ENCODE assay signal across 11 cellular contexts in genomic region chr5:110790673-110791072, GRCh38. TPM values are rescaled to one million over a fixed set of nuclear protein-coding genes. Genes with fewer than 3 reads are reported as not detected.
DNase-seq lines count a peak whose midpoint lies in the region; ATAC-seq, FAIRE-seq and TF ChIP-seq lines count a peak whose summit lies in the region.
"Had no signal": no experiment of that assay in that cellular context is flagged by ENCODE, and none has a peak within 500 bp of the region (broad histone marks: within the 10 kb centered on the region; RNA-seq: fewer than 3 reads in every experiment).

No MANE protein-coding gene starts in this region.

- no peak for ATAC-seq in HCT116
- ATAC-seq in HG03378 (IDR thresholded peaks at IDR 0.05; ENCODE audit: unreplicated experiment), result no peak
- ATAC-seq: activated T-cell treated with anti-CD3 and anti-CD28 coated beads, Interleukin-2, amount 50 U/mL, for 72 hours had no signal

- H4K8ac ChIP-seq in H9 (replicated peaks; ENCODE audit: insufficient read length, low read depth, low read length), result no peak overlapping the region

- H3K27me3 Mint-ChIP-seq in H9 (ENCODE audit: low read depth), result no peaks in the 10 kb centered on the region
- H3K27me3 Mint-ChIP-seq in activated naive CD4-positive, alpha-beta T cell treated with anti-CD3 and anti-CD28 coated beads, Interleukin-2, amount 10 ng/mL, durations not matched to agents 7 days and 5 days, result no peaks in the 10 kb centered on the region

- no peak overlapping the region for H3K27ac ChIP-seq in AG04450 (ENCODE audit: low read depth, low read length)
- H3K27ac ChIP-seq in HCT116 (ENCODE audit: low read depth, low read length), result no peak overlapping the region
- H3K27ac ChIP-seq in kidney (ENCODE audit: low read depth in 2 of 2, low read length in 2 of 2), result no peak overlapping the region
- H3K27ac ChIP-seq in H9 (ENCODE audit: insufficient read length, low read depth, low read length), result no peak overlapping the region
- H3K27ac ChIP-seq: prostate gland had no signal

- FAIRE-seq in kidney (lab: Jason Lieb, UNC), result peak; percentile 70

- H3K36me3 Mint-ChIP-seq in H9 (ENCODE audit: insufficient read depth in 1 of 3, low read depth in 3 of 3), result no peaks in the 10 kb centered on the region; a peak in 1 of 7 replicates
- no peaks in the 10 kb centered on the region for H3K36me3 Mint-ChIP-seq in activated naive CD4-positive, alpha-beta T cell treated with anti-CD3 and anti-CD28 coated beads, Interleukin-2, amount 10 ng/mL, durations not matched to agents 7 days and 5 days

- no peak overlapping the region for H3K56ac ChIP-seq in H9 (ENCODE audit: insufficient read length, low read depth, low read length)

- POLR2A ChIA-PET in AG04450 (lab: Yijun Ruan, JAX) (no interaction called here), HCT116 (lab: Charles Lee) (no interaction called here)

- TF ChIP-seq CTCF in AG04450 (IDR thresholded peaks at IDR 0.05; ENCODE audit: low read depth, low read length) (peak; percentile 63), HCT116 (IDR thresholded peaks at IDR 0.05 in 2 of 3, conservative IDR thresholded peaks at IDR 0.05 in 1 of 3; ENCODE audit: borderline replicate concordance in 1 of 3, insufficient read depth in 1 of 3, low read depth in 2 of 3, low read length in 2 of 3) (0 out of 6 replicates have a peak, but pooled peaks of 1 of the 3 experiments have one; percentile 2), kidney (IDR thresholded peaks at IDR 0.05; ENCODE audit: borderline replicate concordance, extremely low read depth, insufficient read depth) (peak; percentile 14), GM13976 (IDR thresholded peaks at IDR 0.05; ENCODE audit: borderline replicate concordance, control extremely low read depth, extremely low read depth, insufficient read depth, missing control alignments) (no peak), H9 (conservative IDR thresholded peaks at IDR 0.05) (no peak)

- H3K27me3 ChIP-seq in AG04450 (ENCODE audit: control insufficient read depth, insufficient read depth, low read length) (no peaks in the 10 kb centered on the region), HCT116 (ENCODE audit: insufficient read depth, low read length) (no peaks in the 10 kb centered on the region), H9 (ENCODE audit: insufficient read depth, low read length) (no peaks in the 10 kb centered on the region)

- no peaks in the 10 kb centered on the region for H3K79me1 ChIP-seq in H9 (ENCODE audit: insufficient read depth, low read depth, low read length, poor library complexity, severe bottlenecking)

- no peaks in the 10 kb centered on the region for H4K20me1 ChIP-seq in HCT116 (ENCODE audit: insufficient read depth)
- no peaks in the 10 kb centered on the region for H4K20me1 ChIP-seq in H9 (ENCODE audit: control insufficient read depth, insufficient read depth, insufficient read length)

- H2AK5ac ChIP-seq in H9 (ENCODE audit: insufficient read length, low read length), result no peak overlapping the region

- H3K4me1 ChIP-seq in HCT116 (ENCODE audit: control insufficient read depth in 1 of 2, insufficient read depth in 2 of 2, low read length in 2 of 2), result no peaks in the 10 kb centered on the region
- no peaks in the 10 kb centered on the region for H3K4me1 ChIP-seq in kidney (ENCODE audit: control insufficient read depth in 1 of 2, insufficient read depth in 1 of 2, low read depth in 1 of 2, low read length in 2 of 2)
- no peaks in the 10 kb centered on the region for H3K4me1 ChIP-seq in H9 (ENCODE audit: insufficient read depth, low read length)
- H3K4me1 ChIP-seq: prostate gland had no signal

- peak; percentile 40; the same call in 1 of the 2 replicates for TF ChIP-seq RAD21 in HCT116 (IDR thresholded peaks at IDR 0.05; ENCODE audit: low read depth)

- H2BK5ac ChIP-seq in H9 (ENCODE audit: insufficient read length, low read length), result no peak overlapping the region

- intact Hi-C loops in HCT116 (cut with micrococcal nuclease) (no loop called here), kidney (cut with DNase I) (no loop called here)

- no peak overlapping the region for H2BK15ac ChIP-seq in H9 (ENCODE audit: low read depth, low read length)

- H2BK20ac ChIP-seq in H9 (ENCODE audit: low read depth, low read length, poor library complexity, severe bottlenecking), result no peak overlapping the region

- no peak overlapping the region for H3K9ac ChIP-seq in HCT116 (ENCODE audit: low read length)
- no peak overlapping the region for H3K9ac ChIP-seq in kidney (ENCODE audit: low read length in 2 of 2)
- H3K9ac ChIP-seq in H9 (ENCODE audit: extremely low read depth, insufficient read length, low read length), result no peak overlapping the region

- no peak overlapping the region for H3K27ac Mint-ChIP-seq in H9
- no peak overlapping the region for H3K27ac Mint-ChIP-seq in activated naive CD4-positive, alpha-beta T cell treated with anti-CD3 and anti-CD28 coated beads, Interleukin-2, amount 10 ng/mL, durations not matched to agents 7 days and 5 days
- H3K27ac Mint-ChIP-seq: activated T-cell treated with anti-CD3 and anti-CD28 coated beads, Interleukin-2, amount 50 U/mL, for 72 hours had no signal

- peaks cover 5 to 6% of the 10 kb centered on the region in 2 experiments; a peak in 3 of 4 replicates for H3K4me1 Mint-ChIP-seq in H9
- no peaks in the 10 kb centered on the region for H3K4me1 Mint-ChIP-seq in activated naive CD4-positive, alpha-beta T cell treated with anti-CD3 and anti-CD28 coated beads, Interleukin-2, amount 10 ng/mL, durations not matched to agents 7 days and 5 days

- RAD21 ChIA-PET in HCT116 (lab: Charles Lee; ENCODE audit: low non-redundant PET in 1 of 2, low total read pairs in 2 of 2, uncharacterized antibody in 2 of 2, unreplicated experiment in 2 of 2), result no interaction called here

- H3K36me3 ChIP-seq in HCT116 (ENCODE audit: control insufficient read depth in 1 of 2, insufficient read depth in 2 of 2, low read length in 2 of 2), result no peaks in the 10 kb centered on the region
- H3K36me3 ChIP-seq in kidney (ENCODE audit: control insufficient read depth in 1 of 2, insufficient read depth in 2 of 2, low read length in 2 of 2), result no peaks in the 10 kb centered on the region
- H3K36me3 ChIP-seq: prostate gland had no signal

- no peak overlapping the region for H3K23ac ChIP-seq in H9 (ENCODE audit: insufficient read length, low read depth, low read length)

- no peak overlapping the region for H3T11ph ChIP-seq in H9 (ENCODE audit: low read length)

- no peak overlapping the region for H3K4ac ChIP-seq in H9 (ENCODE audit: low read depth, low read length)

- DNase-seq in AG04450 (ENCODE audit: low read depth, low spot score), result peak; percentile 62
- DNase-seq in HCT116 (ENCODE audit: low read depth, low spot score), result no peak
- peak; percentile 66 for DNase-seq in amniotic epithelial cell (ENCODE audit: low read depth)
- DNase-seq in kidney, result no peak
- no peak for DNase-seq in GM13976 (ENCODE audit: low spot score)
- no peak for DNase-seq in H9
- DNase-seq in activated naive CD4-positive, alpha-beta T cell treated with anti-CD3 and anti-CD28 coated beads, Interleukin-2, amount 10 ng/mL, durations not matched to agents 7 days and 5 days, result no peak
- DNase-seq: activated T-cell treated with anti-CD3 and anti-CD28 coated beads, Interleukin-2, amount 50 U/mL, for 72 hours; NCI-H446 treated with DMSO at 0.1 percent for 48 hours had no signal

- in situ Hi-C loops in GM13976 (cut with MboI; ENCODE audit: low sequenced_read_pairs, unreplicated experiment), result no loop called here

- CTCF ChIA-PET in AG04450 (lab: Charles Lee) (interaction anchor here (0.9 to 2.2 kb wide), 11 partner anchors 10 to 368 kb away, joined by 3 to 9 read pairs (median 4); no protein-coding TSS in a partner anchor), HCT116 (lab: Charles Lee) (no interaction called here)
- CTCF ChIA-PET in activated naive CD4-positive, alpha-beta T cell treated with anti-CD3 and anti-CD28 coated beads, Interleukin-2, amount 10 ng/mL, durations not matched to agents 7 days and 5 days (lab: Charles Lee), result interaction anchor here (0.7 kb wide), 1 partner anchor 349 kb away, joined by 3 read pairs; no protein-coding TSS in a partner anchor

- no peaks in the 10 kb centered on the region for H3K9me3 ChIP-seq in AG04450 (ENCODE audit: control insufficient read depth, insufficient read depth, low read length)
- H3K9me3 ChIP-seq in HCT116 (ENCODE audit: control insufficient read depth in 1 of 2, insufficient read depth in 1 of 2, low read depth in 1 of 2, low read length in 2 of 2), result no peaks in the 10 kb centered on the region
- no peaks in the 10 kb centered on the region for H3K9me3 ChIP-seq in kidney (ENCODE audit: control insufficient read depth in 1 of 2, low read length in 2 of 2)
- no peaks in the 10 kb centered on the region for H3K9me3 ChIP-seq in H9 (ENCODE audit: control insufficient read depth, low read depth, low read length)
- H3K9me3 ChIP-seq: prostate gland had no signal

- H3K79me2 ChIP-seq in HCT116 (ENCODE audit: insufficient read depth, low read length) (no peaks in the 10 kb centered on the region), H9 (ENCODE audit: insufficient read depth, low read length) (no peaks in the 10 kb centered on the region)

- peaks cover 0 to 4% of the 10 kb centered on the region in 2 experiments; a peak in 2 of 5 replicates for H3K9me3 Mint-ChIP-seq in H9
- H3K9me3 Mint-ChIP-seq in activated naive CD4-positive, alpha-beta T cell treated with anti-CD3 and anti-CD28 coated beads, Interleukin-2, amount 10 ng/mL, durations not matched to agents 7 days and 5 days, result peaks cover 2% of the 10 kb centered on the region

- H3K14ac ChIP-seq in H9 (ENCODE audit: insufficient read depth, low read length), result no peak overlapping the region

- WGBS in H9 (ENCODE audit: extremely low coverage, insufficient read length, low lambda C conversion rate), result no CpG with 5 or more reads among the region's 1 CpG

- H3K9me2 ChIP-seq in HCT116 (ENCODE audit: insufficient read depth), result no peaks in the 10 kb centered on the region

- H2AFZ ChIP-seq in HCT116 (ENCODE audit: low read depth, low read length, poor library complexity, severe bottlenecking), result no peak overlapping the region
- H2AFZ ChIP-seq in H9 (ENCODE audit: low read length), result no peak overlapping the region

- TF ChIP-seq POLR2A in HCT116 (IDR thresholded peaks at IDR 0.05; ENCODE audit: borderline replicate concordance, extremely low read depth, insufficient read depth, insufficient read length), result no peak

- no peaks in the 10 kb centered on the region for H3K23me2 ChIP-seq in H9 (ENCODE audit: insufficient read length, low read depth, low read length, poor library complexity, severe bottlenecking)

- no peak overlapping the region for H3K4me3 Mint-ChIP-seq in H9
- H3K4me3 Mint-ChIP-seq in activated naive CD4-positive, alpha-beta T cell treated with anti-CD3 and anti-CD28 coated beads, Interleukin-2, amount 10 ng/mL, durations not matched to agents 7 days and 5 days, result no peak overlapping the region
- H3K4me3 Mint-ChIP-seq: activated T-cell treated with anti-CD3 and anti-CD28 coated beads, Interleukin-2, amount 50 U/mL, for 72 hours had no signal

- H3K18ac ChIP-seq in H9 (ENCODE audit: insufficient read length, low read depth, low read length), result no peak overlapping the region

- no peak overlapping the region for H2BK12ac ChIP-seq in H9 (ENCODE audit: insufficient read length, low read depth, low read length)

- H4K91ac ChIP-seq in H9 (ENCODE audit: insufficient read length, low read depth, low read length), result no peak overlapping the region

- BruUV-seq in HCT116 (replicated peaks; lab: Mats Ljungman, UMichigan), result no TSS peak

- H2BK120ac ChIP-seq in H9 (ENCODE audit: low read depth, low read length, poor library complexity, severe bottlenecking), result no peak overlapping the region

- no peak overlapping the region for H4K5ac ChIP-seq in H9 (ENCODE audit: insufficient read length, low read depth, low read length)

- H3K4me3 ChIP-seq in AG04450 (ENCODE audit: low read depth, low read length) (no peak overlapping the region), HCT116 (replicated peaks in 1 of 2; ENCODE audit: low read depth in 1 of 2, low read length in 2 of 2) (no peak overlapping the region), kidney (ENCODE audit: low read length in 2 of 2) (no peak overlapping the region)
- H3K4me3 ChIP-seq: prostate gland had no signal

- H3K4me2 ChIP-seq in HCT116 (ENCODE audit: low read length) (no peak overlapping the region), H9 (ENCODE audit: insufficient read depth, insufficient read length, low read length) (no peak overlapping the region)

RNA-seq across cellular contexts. Expression of gene SLC25A46, which starts 51.9 kb away (rescaled TPM):
- 45.2 and 60.3 TPM in 2 replicates for polyA plus RNA-seq in AG04450 (2011; rRNA removed)
- 23.3 and 52.1 TPM in 2 replicates for polyA minus RNA-seq in AG04450 (2011; rRNA and poly(A)+ RNA removed)
- 25.9 TPM for total RNA-seq in HCT116 (2021; ENCODE audit: unreplicated experiment)
- polyA plus RNA-seq in HCT116 (2012), result 7.0 and 8.9 TPM in 2 replicates
- 39.4 TPM for total RNA-seq in kidney
- 20.3 TPM for polyA plus RNA-seq in kidney (ENCODE audit: insufficient read depth, low read depth, low replicate concordance)
- 25.9 and 26.0 TPM in 2 replicates for total RNA-seq in H9 (2021)

Comparison
In these comparisons a context has a peak if more than half of its experiments do, and no peak if none do; other contexts are left out.
1. DNase-seq: peak in AG04450 (single experiment) and amniotic epithelial cell (single experiment); none in HCT116 (single experiment), kidney (single experiment), GM13976 (single experiment), H9 (single experiment) and activated naive CD4-positive, alpha-beta T cell treated with anti-CD3 and anti-CD28 coated beads, Interleukin-2, amount 10 ng/mL, durations not matched to agents 7 days and 5 days (single experiment).
2. CTCF ChIP-seq: peak in AG04450 (single experiment) and kidney (single experiment); none in GM13976 (single experiment) and H9 (single experiment).